ENCODE assay signal across 13 cellular contexts in genomic region chr20:17953935-17954334, GRCh38. TPM values are rescaled to one million over a fixed set of nuclear protein-coding genes. Genes with fewer than 3 reads are reported as not detected.
A peak's percentile ranks its signal among the peaks of the same experiment; 100 is the strongest.
DNase-seq lines count a peak whose midpoint lies in the region; ATAC-seq and TF ChIP-seq lines count a peak whose summit lies in the region.
"Had no signal": no experiment of that assay in that cellular context is flagged by ENCODE, and none has a peak within 500 bp of the region (broad histone marks: within the 10 kb centered on the region; RNA-seq: fewer than 3 reads in every experiment).

No MANE protein-coding gene starts in this region.

- peaks cover 30% of the 10 kb centered on the region for H3F3A ChIP-seq in GM23338 (replicated peaks; ENCODE audit: low read depth)

- H3K9me3 Mint-ChIP-seq in activated T-cell treated with anti-CD3 and anti-CD28 coated beads, Interleukin-2, amount 50 U/mL, for 72 hours, result no peaks in the 10 kb centered on the region
- H3K9me3 Mint-ChIP-seq in GM23338, result no peaks in the 10 kb centered on the region
- no peaks in the 10 kb centered on the region for H3K9me3 Mint-ChIP-seq in central memory CD8-positive, alpha-beta T cell
- H3K9me3 Mint-ChIP-seq in stimulated activated effector memory CD8-positive, alpha-beta T cell treated with anti-CD3 and anti-CD28 coated beads, Interleukin-12 subunit alpha, Interleukin-12 subunit beta, amount 100 ng/mL, for 72 hours, result no peaks in the 10 kb centered on the region

- peaks cover 33% of the 10 kb centered on the region for H3K4me1 Mint-ChIP-seq in activated T-cell treated with anti-CD3 and anti-CD28 coated beads, Interleukin-2, amount 50 U/mL, for 72 hours (ENCODE audit: low read depth)
- peaks cover 12% of the 10 kb centered on the region for H3K4me1 Mint-ChIP-seq in GM23338
- peaks cover 36% of the 10 kb centered on the region for H3K4me1 Mint-ChIP-seq in central memory CD8-positive, alpha-beta T cell
- H3K4me1 Mint-ChIP-seq in stimulated activated effector memory CD8-positive, alpha-beta T cell treated with anti-CD3 and anti-CD28 coated beads, Interleukin-12 subunit alpha, Interleukin-12 subunit beta, amount 100 ng/mL, for 72 hours, result peaks cover 40% of the 10 kb centered on the region

- no peak for TF ChIP-seq CTCF in GM23338 (conservative IDR thresholded peaks at IDR 0.05; ENCODE audit: low read depth in 2 of 2)

- no peak for ATAC-seq in activated T-cell treated with anti-CD3 and anti-CD28 coated beads, Interleukin-2, amount 50 U/mL, for 72 hours (replicated peaks in 1 of 2)
- ATAC-seq in GM23338 (no peak), HG03442 (IDR thresholded peaks at IDR 0.05; ENCODE audit: unreplicated experiment) (no peak), HG02763 (IDR thresholded peaks at IDR 0.05; ENCODE audit: unreplicated experiment) (no peak), HG03571 (IDR thresholded peaks at IDR 0.05; ENCODE audit: unreplicated experiment) (no peak)
- no peak for ATAC-seq in central memory CD8-positive, alpha-beta T cell (replicated peaks; ENCODE audit: extremely low read depth, poor library complexity, severe bottlenecking)
- no peak for ATAC-seq in stimulated activated effector memory CD8-positive, alpha-beta T cell treated with anti-CD3 and anti-CD28 coated beads, Interleukin-12 subunit alpha, Interleukin-12 subunit beta, amount 100 ng/mL, for 72 hours

- peaks cover 81% of the 10 kb centered on the region for H4K20me1 ChIP-seq in GM23338 (replicated peaks; ENCODE audit: insufficient read depth)

- H2AFZ ChIP-seq in GM23338, result no peak overlapping the region
- H2AFZ ChIP-seq: GM23248 had no signal

- peaks cover 100% of the 10 kb centered on the region for H3K79me2 ChIP-seq in GM23338 (replicated peaks; ENCODE audit: insufficient read depth)

- H3K27ac Mint-ChIP-seq in activated T-cell treated with anti-CD3 and anti-CD28 coated beads, Interleukin-2, amount 50 U/mL, for 72 hours, result peak overlapping the region; percentile 14
- no peak overlapping the region for H3K27ac Mint-ChIP-seq in GM23338
- peak overlapping the region; percentile 8 for H3K27ac Mint-ChIP-seq in central memory CD8-positive, alpha-beta T cell (ENCODE audit: low read depth)
- H3K27ac Mint-ChIP-seq in stimulated activated effector memory CD8-positive, alpha-beta T cell treated with anti-CD3 and anti-CD28 coated beads, Interleukin-12 subunit alpha, Interleukin-12 subunit beta, amount 100 ng/mL, for 72 hours, result peak overlapping the region; percentile 29

- H3K27ac ChIP-seq in GM23338 (ENCODE audit: low read depth), result peak overlapping the region; percentile 47
- H3K27ac ChIP-seq: GM23248, KMS-11 had no signal

- H3K4me3 Mint-ChIP-seq in activated T-cell treated with anti-CD3 and anti-CD28 coated beads, Interleukin-2, amount 50 U/mL, for 72 hours, result no peak overlapping the region
- H3K4me3 Mint-ChIP-seq in GM23338, result no peak overlapping the region
- no peak overlapping the region for H3K4me3 Mint-ChIP-seq in central memory CD8-positive, alpha-beta T cell
- no peak overlapping the region for H3K4me3 Mint-ChIP-seq in stimulated activated effector memory CD8-positive, alpha-beta T cell treated with anti-CD3 and anti-CD28 coated beads, Interleukin-12 subunit alpha, Interleukin-12 subunit beta, amount 100 ng/mL, for 72 hours

- peaks cover 67% of the 10 kb centered on the region for H3K36me3 ChIP-seq in GM23338 (ENCODE audit: insufficient read depth)

- no peaks in the 10 kb centered on the region for H3K27me3 Mint-ChIP-seq in activated T-cell treated with anti-CD3 and anti-CD28 coated beads, Interleukin-2, amount 50 U/mL, for 72 hours (ENCODE audit: low read depth)
- H3K27me3 Mint-ChIP-seq in GM23338 (ENCODE audit: insufficient read depth, low read depth, poor library complexity), result peaks cover 3% of the 10 kb centered on the region
- H3K27me3 Mint-ChIP-seq in central memory CD8-positive, alpha-beta T cell, result no peaks in the 10 kb centered on the region

- H3K27me3 ChIP-seq in GM23338 (ENCODE audit: insufficient read depth), result no peaks in the 10 kb centered on the region

- peaks cover under 1% of the 10 kb centered on the region; the same call in 1 of the 2 replicates for H3K4me1 ChIP-seq in GM23338 (ENCODE audit: insufficient read depth)

- no peak overlapping the region for H3K4me2 ChIP-seq in GM23338
- H3K4me2 ChIP-seq: KMS-11 had no signal

- H3K36me3 Mint-ChIP-seq in activated T-cell treated with anti-CD3 and anti-CD28 coated beads, Interleukin-2, amount 50 U/mL, for 72 hours (ENCODE audit: insufficient read depth in 2 of 2), result peaks cover 4 to 47% of the 10 kb centered on the region in 2 donors
- peaks cover 90% of the 10 kb centered on the region for H3K36me3 Mint-ChIP-seq in GM23338 (ENCODE audit: low read depth)
- H3K36me3 Mint-ChIP-seq in central memory CD8-positive, alpha-beta T cell (ENCODE audit: insufficient read depth), result peaks cover 68% of the 10 kb centered on the region
- H3K36me3 Mint-ChIP-seq in stimulated activated effector memory CD8-positive, alpha-beta T cell treated with anti-CD3 and anti-CD28 coated beads, Interleukin-12 subunit alpha, Interleukin-12 subunit beta, amount 100 ng/mL, for 72 hours, result peaks cover 100% of the 10 kb centered on the region

- no peaks in the 10 kb centered on the region for H3K9me2 ChIP-seq in GM23338 (ENCODE audit: insufficient read depth)

- DNase-seq in activated T-cell treated with anti-CD3 and anti-CD28 coated beads, Interleukin-2, amount 50 U/mL, for 72 hours, result no peak
- no peak for DNase-seq in activated T-cell treated with anti-CD3 and anti-CD28 coated beads, Interleukin-2, amount 50 U/mL, for 48 hours
- no peak for DNase-seq in GM23338 (ENCODE audit: low spot score)
- no peak for DNase-seq in central memory CD8-positive, alpha-beta T cell (ENCODE audit: low spot score in 2 of 2)
- DNase-seq in stimulated activated effector memory CD8-positive, alpha-beta T cell treated with anti-CD3 and anti-CD28 coated beads, Interleukin-12 subunit alpha, Interleukin-12 subunit beta, amount 100 ng/mL, for 72 hours (ENCODE audit: low spot score in 2 of 2), result no peak
- DNase-seq: GM23248, MM.1S, NCI-H1105 treated with DMSO at 0.1 percent for 48 hours, NCI-H187 had no signal

- no peak overlapping the region for H3K4me3 ChIP-seq in GM23338
- H3K4me3 ChIP-seq: GM23248 had no signal

TF ChIP-seq in GM23338, 12 proteins besides CTCF, POLR2A, EP300 and RAD21 (continues in another document):
- no peak for TF ChIP-seq ZNF331 (CRISPR knock-in tag; IDR thresholded peaks at IDR 0.05; ENCODE audit: low read depth)

RNA-seq across cellular contexts. Expression of gene SNX5, which starts 14.7 kb away (rescaled TPM):
- 100 to 1,000 TPM; 207 to 208 TPM for total RNA-seq in activated T-cell treated with anti-CD3 and anti-CD28 coated beads, Interleukin-2, amount 50 U/mL, for 72 hours
- 269 and 287 TPM in 2 replicates for total RNA-seq in GM23338 (2014; rRNA removed; shearing (Covaris generic))
- polyA plus RNA-seq in GM23338 (2016; fragmentation: Nextera tagmentation; extraction: Ambion mirVana), result 154 and 167 TPM in 2 replicates

RNA-seq across cellular contexts. Expression of gene MGME1, which starts 14.9 kb away (rescaled TPM):
- 10 to 100 TPM; 41.1 to 47.0 TPM for total RNA-seq in activated T-cell treated with anti-CD3 and anti-CD28 coated beads, Interleukin-2, amount 50 U/mL, for 72 hours
- total RNA-seq in GM23338 (2014; rRNA removed; shearing (Covaris generic)), result 41.5 and 43.1 TPM in 2 replicates
- polyA plus RNA-seq in GM23338 (2016; fragmentation: Nextera tagmentation; extraction: Ambion mirVana), result 55.2 and 56.9 TPM in 2 replicates
